Comparison of ENCODE assay signal across 14 cellular contexts in the genomic region with DNA sequence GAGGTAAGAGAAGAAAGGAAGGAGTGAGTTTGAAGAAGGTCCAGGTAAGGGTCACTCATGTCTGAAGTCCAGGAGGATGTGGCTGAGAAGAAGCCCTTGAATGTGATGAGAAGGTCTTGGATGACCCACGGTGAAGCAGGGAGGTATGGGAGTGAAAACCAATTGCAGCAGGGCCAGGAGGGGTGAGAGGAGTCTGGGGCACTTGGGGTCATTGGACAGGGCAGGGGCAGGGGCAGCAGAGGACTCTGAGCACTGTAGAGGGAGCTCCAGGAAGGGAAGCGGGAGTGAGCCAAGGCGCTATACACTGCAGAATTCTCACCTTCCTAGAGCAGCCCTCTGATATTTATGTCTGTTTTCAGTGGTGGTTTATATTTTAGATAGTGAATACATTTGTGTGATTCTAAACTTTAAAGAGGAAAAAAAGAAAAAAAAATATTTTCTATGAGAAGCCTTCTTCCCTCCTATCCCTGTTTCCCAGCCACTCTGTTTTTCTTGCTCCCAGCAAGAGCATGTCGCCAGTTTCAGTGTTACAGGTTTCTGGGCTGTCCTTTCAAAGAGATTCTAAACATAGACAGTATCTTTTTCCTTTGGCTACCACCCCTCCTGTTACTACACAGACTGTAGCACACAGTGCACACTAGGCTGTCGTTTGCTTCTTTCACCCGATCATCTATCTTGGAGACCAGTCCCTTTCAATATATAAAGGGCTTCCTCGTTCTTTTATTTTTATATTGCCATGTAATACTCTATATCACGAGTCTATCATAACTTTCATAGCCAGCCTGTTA.
"Had no signal": no experiment of that assay in that cellular context is flagged by ENCODE, and none has a peak within 500 bp of the region (broad histone marks: within the 10 kb centered on the region; RNA-seq: fewer than 3 reads in every experiment).

No MANE protein-coding gene starts in this region.

- H3K36me3 ChIP-seq: SJCRH30 had no signal

- H3K9me3 ChIP-seq: SJCRH30, tibial nerve had no signal

- DNase-seq: activated CD4-positive, alpha-beta memory T cell treated with anti-CD3 and anti-CD28 coated beads, Interleukin-2, amount 10 ng/mL, durations not matched to agents 7 days and 5 days; activated naive CD4-positive, alpha-beta T cell treated with anti-CD3 and anti-CD28 coated beads, Interleukin-2, amount 10 ng/mL, durations not matched to agents 7 days and 5 days; dermis blood vessel endothelial cell; endodermal cell; erythroblast; hypothalamus; occipital lobe; SJCRH30; T1000 had no signal

- H3K4me3 ChIP-seq: lung, SJCRH30, smooth muscle cell, tibial nerve had no signal

- ATAC-seq: stimulated activated effector memory CD8-positive, alpha-beta T cell treated with anti-CD3 and anti-CD28 coated beads, Interleukin-12 subunit alpha, Interleukin-12 subunit beta, amount 100 ng/mL, for 72 hours had no signal

- H3K27me3 ChIP-seq: SJCRH30, tibial nerve had no signal

- H3K27ac ChIP-seq: SJCRH30, tibial nerve, VCaP had no signal

- H3K4me1 ChIP-seq: SJCRH30, tibial nerve had no signal
